28 cellular contexts compared by ENCODE assay signal in the genomic region with DNA sequence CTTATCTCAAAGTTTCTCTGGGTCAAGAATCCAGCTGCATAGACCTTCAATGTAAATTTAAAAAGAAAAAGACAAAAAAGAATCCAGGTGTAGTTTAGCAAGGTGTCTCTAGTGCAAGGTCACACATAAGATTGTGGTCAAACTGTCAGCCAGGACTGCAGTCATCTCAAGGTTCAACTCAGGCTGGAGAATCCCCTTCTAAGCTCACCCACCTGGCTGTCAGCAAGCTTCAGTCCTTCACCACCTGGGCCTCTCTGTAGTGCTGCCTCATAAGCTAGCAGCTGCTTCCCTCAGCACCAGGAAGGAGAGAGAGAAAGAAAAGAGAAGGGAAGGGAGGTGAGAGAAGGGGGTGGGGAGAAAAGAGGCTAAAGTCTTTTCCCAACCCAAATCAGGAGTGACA.
A peak's percentile ranks its signal among the peaks of the same experiment; 100 is the strongest.
DNase-seq lines count a peak whose midpoint lies in the region; ATAC-seq and TF ChIP-seq lines count a peak whose summit lies in the region.
"Had no signal": no experiment of that assay in that cellular context is flagged by ENCODE, and none has a peak within 500 bp of the region (broad histone marks: within the 10 kb centered on the region; RNA-seq: fewer than 3 reads in every experiment).

No MANE protein-coding gene starts in this region.

- no peak for DNase-seq in right cardiac atrium
- DNase-seq in left ventricle myocardium superior = no peak
- DNase-seq in dorsolateral prefrontal cortex = no peak
- no peak for DNase-seq in sigmoid colon
- DNase-seq in NCI-H1105 treated with DMSO at 0.1 percent for 48 hours (lab: John Stamatoyannopoulos, UW) = no peak
- no peak for DNase-seq in HuH-7.5 (ENCODE audit: low spot score)
- DNase-seq: CD4-positive, alpha-beta T cell; DMS79; EL; GDM1; H9; IMR-90; KG1; NCI-H1048; NCI-H1417 treated with DMSO at 0.1 percent for 48 hours; NCI-H1694 treated with DMSO at 0.1 percent for 48 hours; NCI-H2081; NCI-H2171; NCI-H345; NCI-H774; NK-92 treated with Interleukin-12 subunit alpha and Interleukin-12 subunit beta, amount 100 ng/mL, for 24 hours; PC-3; SK-N-SH had no signal

- no peaks in the 10 kb centered on the region for H3K27me3 ChIP-seq in right cardiac atrium (ENCODE audit: control insufficient read depth, insufficient read depth)
- H3K27me3 ChIP-seq in dorsolateral prefrontal cortex = no peaks in the 10 kb centered on the region
- H3K27me3 ChIP-seq in sigmoid colon = no peaks in the 10 kb centered on the region
- H3K27me3 ChIP-seq: BLaER1 had no signal

- TF ChIP-seq EP300 in sigmoid colon (IDR thresholded peaks at IDR 0.05) = no peak

- H3K4me1 ChIP-seq in right cardiac atrium (ENCODE audit: control insufficient read depth, insufficient read depth, low read length) (no peaks in the 10 kb centered on the region), sigmoid colon (no peaks in the 10 kb centered on the region)
- H3K4me1 ChIP-seq: BLaER1 had no signal

- H3K27ac ChIP-seq in right cardiac atrium (ENCODE audit: low read length) (peak overlapping the region; percentile 30), dorsolateral prefrontal cortex (peak overlapping the region in 50 of 59 donors; percentile 24 to 97 (median 86)), sigmoid colon (peak overlapping the region; percentile 31 to 57 (median 51))
- H3K27ac ChIP-seq: BLaER1 had no signal

- no peaks in the 10 kb centered on the region for H3K36me3 ChIP-seq in sigmoid colon
- H3K36me3 ChIP-seq: BLaER1 had no signal

- no peak for TF ChIP-seq CTCF in dorsolateral prefrontal cortex (IDR thresholded peaks at IDR 0.05 in 54 of 56, conservative IDR thresholded peaks at IDR 0.05 in 2 of 56; ENCODE audit: low read depth in 1 of 56, partially characterized antibody in 56 of 56)
- no peak for TF ChIP-seq CTCF in sigmoid colon (IDR thresholded peaks at IDR 0.05)

- ATAC-seq in right cardiac atrium (no peak), left ventricle myocardium superior (no peak), HG02852 (IDR thresholded peaks at IDR 0.05; ENCODE audit: unreplicated experiment) (no peak), GM21360 (IDR thresholded peaks at IDR 0.05; ENCODE audit: unreplicated experiment) (no peak)
- ATAC-seq: GM12878, GM23338, PC-3 had no signal

- H3K4me3 ChIP-seq in right cardiac atrium (ENCODE audit: low read length) (no peak overlapping the region), dorsolateral prefrontal cortex (no peak overlapping the region), sigmoid colon (no peak overlapping the region)
- H3K4me3 ChIP-seq: BLaER1, GM12878, GM23338 had no signal

- H3K9me3 ChIP-seq in right cardiac atrium (ENCODE audit: control insufficient read depth, low read length) = no peaks in the 10 kb centered on the region
- H3K9me3 ChIP-seq in sigmoid colon = no peaks in the 10 kb centered on the region
- H3K9me3 ChIP-seq: SK-N-SH had no signal

- no peak for TF ChIP-seq POLR2A in sigmoid colon (IDR thresholded peaks at IDR 0.05)

- intact Hi-C loops in right cardiac atrium (cut with DNase I) (no loop called here), left ventricle myocardium superior (cut with micrococcal nuclease) (no loop called here), dorsolateral prefrontal cortex (cut with DNase I) (loop anchor here in 1 of 2 donors (5.0 kb wide), 1 partner anchor 48 kb away; no protein-coding TSS in a partner anchor), sigmoid colon (cut with DNase I) (no loop called here)

Comparison
In these comparisons a context has a peak if more than half of its experiments do, and no peak if none do; other contexts are left out.
1. H3K27ac ChIP-seq: peak in every context shown above with its lines; median percentile 86 in dorsolateral prefrontal cortex; 51 in sigmoid colon; 30 in right cardiac atrium.